In the genomic region with DNA sequence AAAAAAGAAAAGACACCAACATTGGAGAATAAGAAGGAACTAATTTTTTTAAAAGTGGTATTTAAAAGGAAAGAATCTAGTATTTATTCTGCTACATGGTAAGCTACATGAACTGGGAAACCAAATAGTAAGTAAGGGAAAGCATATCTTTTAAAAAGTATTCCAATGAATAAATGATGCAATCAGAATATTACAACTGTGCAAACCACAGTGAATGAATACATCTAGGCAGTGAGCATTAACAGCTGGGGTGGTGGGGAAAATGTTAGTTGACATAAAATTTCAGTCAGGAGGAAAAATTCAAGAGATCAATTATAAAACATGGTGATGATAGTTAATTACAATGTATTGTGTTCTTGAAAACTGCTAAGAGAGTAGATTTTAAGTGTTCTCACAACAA, we compare ENCODE assay signal across 21 cellular contexts.
"Had no signal": no experiment of that assay in that cellular context is flagged by ENCODE, and none has a peak within 500 bp of the region (broad histone marks: within the 10 kb centered on the region; RNA-seq: fewer than 3 reads in every experiment).

No MANE protein-coding gene starts in this region.

- H3K27me3 ChIP-seq: esophagus muscularis mucosa, left lung, neutrophil, tibial nerve, uterus had no signal

- H3K4me1 ChIP-seq: esophagus muscularis mucosa, tibial nerve, uterus had no signal

- DNase-seq: activated CD4-positive, alpha-beta T cell treated with anti-CD3 and anti-CD28 coated beads for 48 hours; amygdala; central memory CD4-positive, alpha-beta T cell; kidney; left lung; mammary epithelial cell; mucosa of descending colon; naive thymus-derived CD8-positive, alpha-beta T cell; stimulated activated CD4-positive, alpha-beta T cell treated with anti-CD3 and anti-CD28 coated beads, Interleukin-4, amount 100 ng/mL, for 24 hours; stimulated activated naive CD4-positive, alpha-beta T cell; uterus had no signal

- H3K9ac ChIP-seq: parathyroid adenoma had no signal

- H3K4me1 Mint-ChIP-seq: brain, WTC11 had no signal

- H3K9me3 Mint-ChIP-seq: activated naive CD4-positive, alpha-beta T cell treated with anti-CD3 and anti-CD28 coated beads, Interleukin-2, amount 50 U/mL, for 72 hours; brain; naive thymus-derived CD8-positive, alpha-beta T cell; WTC11 had no signal

- H3K9me3 ChIP-seq: esophagus muscularis mucosa, left lung, mucosa of descending colon, neutrophil, tibial nerve, uterus had no signal

- H3K27me3 Mint-ChIP-seq: brain; naive thymus-derived CD8-positive, alpha-beta T cell had no signal

- H2AFZ ChIP-seq: parathyroid adenoma had no signal

- H3K4me3 Mint-ChIP-seq: brain; naive thymus-derived CD8-positive, alpha-beta T cell; WTC11 had no signal

- H3K36me3 ChIP-seq: uterus had no signal

- H3K4me3 ChIP-seq: coronary artery, esophagus muscularis mucosa, left lung, mucosa of descending colon, skin epidermis, tibial nerve, uterus had no signal

- H3K79me2 ChIP-seq: parathyroid adenoma had no signal

- ATAC-seq: activated naive CD4-positive, alpha-beta T cell treated with anti-CD3 and anti-CD28 coated beads, Interleukin-2, amount 50 U/mL, for 72 hours; left lung; mucosa of descending colon; naive thymus-derived CD8-positive, alpha-beta T cell; SK-N-SH treated with all-trans-retinoic acid at 6 μM for 48 hours; WTC11 had no signal

- H3K27ac ChIP-seq: coronary artery, esophagus muscularis mucosa, left lung, neutrophil, parathyroid adenoma, skin epidermis, tibial nerve, uterus had no signal

- H3K27ac Mint-ChIP-seq: brain, WTC11 had no signal

- H3K36me3 Mint-ChIP-seq: activated naive CD4-positive, alpha-beta T cell treated with anti-CD3 and anti-CD28 coated beads, Interleukin-2, amount 50 U/mL, for 72 hours had no signal
